In genomic region chr20:22581437-22582385, GRCh38 we compare ENCODE assay signal across 19 cellular contexts. TPM values are rescaled to one million over a fixed set of nuclear protein-coding genes. Genes with fewer than 3 reads are reported as not detected.
DNase-seq lines count a peak whose midpoint lies in the region; ATAC-seq, FAIRE-seq and TF ChIP-seq lines count a peak whose summit lies in the region.
"Had no signal": no experiment of that assay in that cellular context is flagged by ENCODE, and none has a peak within 500 bp of the region (broad histone marks: within the 10 kb centered on the region; RNA-seq: fewer than 3 reads in every experiment).

No MANE protein-coding gene starts in this region.

- H3K18ac ChIP-seq in H1 (ENCODE audit: extremely low read depth, low read length) = 0 out of 2 replicates have a peak overlapping the region, but pooled peaks have one; percentile 83
- peak overlapping the region; percentile 57 for H3K18ac ChIP-seq in neuronal stem cell (ENCODE audit: low read length)

- no peak overlapping the region for H2BK20ac ChIP-seq in H1 (ENCODE audit: low read length)

- DNase-seq in COR-L47 (lab: John Stamatoyannopoulos, UW) (peak; percentile 29), H7 (peak; percentile 66), H1 (ENCODE audit: low read depth in 1 of 2, low spot score in 2 of 2) (peak in 1 of 2 experiments; percentile 67), neuronal stem cell (ENCODE audit: low spot score) (no peak)
- no peak for DNase-seq in effector CD8-positive, alpha-beta T cell (lab: John Stamatoyannopoulos, UW)
- DNase-seq: CD4-positive, alpha-beta memory T cell; effector CD4-positive, alpha-beta T cell; NCI-H1694; NCI-H526 treated with DMSO at 0.1 percent for 48 hours; stimulated activated CD4-positive, alpha-beta T cell treated with anti-CD3 and anti-CD28 coated beads, Interleukin-4, amount 100 ng/mL, for 1 hour had no signal

- no peak overlapping the region for H2BK12ac ChIP-seq in H1 (ENCODE audit: low read depth, low read length)
- no peak overlapping the region for H2BK12ac ChIP-seq in neuronal stem cell (ENCODE audit: low read length)

- H3K4me2 ChIP-seq in H1 (ENCODE audit: insufficient read depth in 1 of 2, low read depth in 2 of 2, low read length in 2 of 2) = peak overlapping the region; percentile 47 to 55; a peak in 3 of 4 replicates
- H3K4me2 ChIP-seq in neuronal stem cell (ENCODE audit: insufficient read depth, low read length, poor library complexity, severe bottlenecking) = no peak overlapping the region
- H3K4me2 ChIP-seq: KMS-11 had no signal

- H2BK5ac ChIP-seq in H1 (ENCODE audit: low read depth, low read length) = no peak overlapping the region
- no peak overlapping the region for H2BK5ac ChIP-seq in neuronal stem cell (ENCODE audit: low read length)

- no peak overlapping the region for H3K23ac ChIP-seq in H1 (ENCODE audit: insufficient read length)
- H3K23ac ChIP-seq in neuronal stem cell (ENCODE audit: low read depth, low read length, poor library complexity) = peak overlapping the region; percentile 91

- POLR2A ChIA-PET in H1 (lab: Charles Lee; ENCODE audit: partially characterized antibody) = interaction anchor here (0.8 to 1.4 kb wide), 2 partner anchors 10 to 14 kb away, joined by 3 to 7 read pairs; no protein-coding TSS in a partner anchor

- TF ChIP-seq EP300 in H1 (IDR thresholded peaks at IDR 0.05; ENCODE audit: borderline replicate concordance in 1 of 2, low read depth in 2 of 2, low read length in 2 of 2) = no peak

- H4K5ac ChIP-seq in H1 (ENCODE audit: insufficient read length, low read depth, low read length) = no peak overlapping the region

- H3K79me1 ChIP-seq in H1 (ENCODE audit: low read depth, low read length) (no peaks in the 10 kb centered on the region), neuronal stem cell (ENCODE audit: low read depth, low read length) (peaks cover 3% of the 10 kb centered on the region)

- no peak overlapping the region for H2AFZ ChIP-seq in H1 (ENCODE audit: low read length)
- no peak overlapping the region for H2AFZ ChIP-seq in neuronal stem cell (ENCODE audit: low read length)

- H3K9ac ChIP-seq in H1 (replicated peaks in 1 of 4; ENCODE audit: extremely low read depth in 1 of 4, low read depth in 3 of 4, low read length in 3 of 4) = no peak overlapping the region
- no peak overlapping the region for H3K9ac ChIP-seq in neuronal stem cell (ENCODE audit: low read depth, low read length, poor library complexity)
- H3K9ac ChIP-seq: KMS-11 had no signal

- CTCF ChIA-PET in H1 (lab: Charles Lee; ENCODE audit: partially characterized antibody) = interaction anchor here (0.7 to 1.1 kb wide), 2 partner anchors 10 to 128 kb away, joined by 3 to 5 read pairs; no protein-coding TSS in a partner anchor

- TF ChIP-seq POLR2A in H1 (IDR thresholded peaks at IDR 0.05; ENCODE audit: control extremely low read depth in 1 of 2, low read depth in 2 of 2, low read length in 2 of 2) = no peak

- ATAC-seq in GM21529 (IDR thresholded peaks at IDR 0.05; ENCODE audit: unreplicated experiment) (no peak), HG03342 (IDR thresholded peaks at IDR 0.05; ENCODE audit: unreplicated experiment) (no peak)

- no peak; a peak in 1 of 4 replicates for TF ChIP-seq RAD21 in H1 (IDR thresholded peaks at IDR 0.05 in 1 of 2, conservative IDR thresholded peaks at IDR 0.05 in 1 of 2; ENCODE audit: low read depth in 2 of 2, low read length in 2 of 2)

- WGBS in H1 (ENCODE audit: extremely low coverage in 1 of 2, insufficient coverage in 1 of 2, insufficient read length in 1 of 2, insufficient replicate concordance in 2 of 2, low coverage in 1 of 2, low lambda C conversion rate in 2 of 2, missing lambda C conversion rate in 1 of 2), 2 experiments = 9% methylated on average over 51 of the region's 54 CpGs; no CpG with 5 or more reads in 1 of the 2 experiments
- WGBS in neuronal stem cell (ENCODE audit: extremely low coverage in 2 of 2, insufficient read length in 2 of 2, insufficient replicate concordance in 1 of 2), 2 donors = no CpG with 5 or more reads among the region's 54 CpGs

- H3K4ac ChIP-seq in H1 (replicated peaks; ENCODE audit: insufficient read length, low read depth, low read length) (no peak overlapping the region), neuronal stem cell (ENCODE audit: low read length) (no peak overlapping the region)

- no peak overlapping the region for H2AK5ac ChIP-seq in H1 (ENCODE audit: low read depth, low read length)
- no peak overlapping the region for H2AK5ac ChIP-seq in neuronal stem cell (ENCODE audit: low read depth, low read length)

- H3K36me3 ChIP-seq in H7 (replicated peaks; ENCODE audit: control insufficient read depth, insufficient read depth, low read length) (no peaks in the 10 kb centered on the region), H1 (ENCODE audit: control insufficient read depth in 2 of 4, insufficient read depth in 4 of 4, low read length in 3 of 4) (peaks cover 0 to 19% (median 0%) of the 10 kb centered on the region in 4 experiments; a peak in 1 of 8 replicates), neuronal stem cell (replicated peaks in 1 of 2; ENCODE audit: control insufficient read depth in 2 of 2, insufficient read depth in 2 of 2, low read length in 2 of 2) (no peaks in the 10 kb centered on the region)

- H3K23me2 ChIP-seq in H1 (ENCODE audit: low read depth, low read length) = no peaks in the 10 kb centered on the region; the same call in 1 of the 2 replicates

- H3K27ac ChIP-seq in H1 (ENCODE audit: low read depth, low read length) (no peak overlapping the region), neuronal stem cell (replicated peaks; ENCODE audit: low read length) (no peak overlapping the region)
- H3K27ac ChIP-seq: KMS-11, RWPE1 had no signal

- no peaks in the 10 kb centered on the region for H3K79me2 ChIP-seq in H1 (ENCODE audit: control insufficient read depth in 1 of 2, insufficient read depth in 2 of 2, low read length in 2 of 2)

- no peak overlapping the region for H3K56ac ChIP-seq in H1 (replicated peaks; ENCODE audit: insufficient read length, low read depth, low read length)

- H2BK120ac ChIP-seq in H1 (replicated peaks; ENCODE audit: low read depth, low read length) (no peak overlapping the region), neuronal stem cell (ENCODE audit: low read depth, low read length) (no peak overlapping the region)

- H3K27me3 ChIP-seq in H7 (ENCODE audit: control insufficient read depth, insufficient read depth, low read length) = peaks cover 94% of the 10 kb centered on the region
- H3K27me3 ChIP-seq in H1 (replicated peaks in 1 of 4; ENCODE audit: control insufficient read depth in 3 of 4, extremely low read depth in 1 of 4, insufficient read depth in 3 of 4, low read length in 3 of 4) = peaks cover 95 to 99% (median 98%) of the 10 kb centered on the region in 4 experiments
- peaks cover 70 to 99% (median 95%) of the 10 kb centered on the region in 3 experiments for H3K27me3 ChIP-seq in neuronal stem cell (ENCODE audit: control insufficient read depth in 3 of 3, insufficient read depth in 3 of 3, low read depth in 1 of 3, low read length in 3 of 3)

- H3K4me1 ChIP-seq in H1 (replicated peaks in 1 of 4; ENCODE audit: control insufficient read depth in 3 of 4, insufficient read depth in 4 of 4, low read length in 3 of 4) = peaks cover 4 to 25% (median 20%) of the 10 kb centered on the region in 4 experiments
- H3K4me1 ChIP-seq in neuronal stem cell (ENCODE audit: control insufficient read depth in 2 of 2, insufficient read depth in 1 of 2, low read depth in 1 of 2, low read length in 2 of 2) = peaks cover 0 to 12% of the 10 kb centered on the region in 2 donors

- H3K4me3 ChIP-seq in H7 (ENCODE audit: insufficient read depth, low read depth, low read length) (peak overlapping the region; percentile 26; the same call in 1 of the 2 replicates), H1 (ENCODE audit: extremely low read depth in 1 of 4, insufficient read depth in 2 of 4, low read depth in 3 of 4, low read length in 4 of 4) (peak overlapping the region in 1 of 4 experiments; percentile 52; a peak in 1 of 8 replicates), neuronal stem cell (ENCODE audit: low read length in 2 of 2) (no peak overlapping the region)

- H3K14ac ChIP-seq in H1 (ENCODE audit: insufficient read length) (no peak overlapping the region), neuronal stem cell (ENCODE audit: low read length) (peak overlapping the region; percentile 71)

- H3K9me3 ChIP-seq in H1 (ENCODE audit: insufficient read depth in 2 of 2, low read depth in 1 of 2, low read length in 1 of 2) = peaks cover 0 to 3% of the 10 kb centered on the region in 2 experiments; a peak in 1 of 4 replicates
- peaks cover 0 to 10% of the 10 kb centered on the region in 2 donors for H3K9me3 ChIP-seq in neuronal stem cell (replicated peaks in 1 of 2; ENCODE audit: control insufficient read depth in 2 of 2, insufficient read depth in 1 of 2, low read depth in 1 of 2, low read length in 2 of 2)

- no peak overlapping the region for H4K91ac ChIP-seq in H1 (replicated peaks; ENCODE audit: insufficient read length, low read length)
- H4K91ac ChIP-seq in neuronal stem cell (ENCODE audit: low read depth, low read length, poor library complexity) = no peak overlapping the region

- H4K8ac ChIP-seq in H1 (ENCODE audit: extremely low read depth, insufficient read depth, low read length) = no peak overlapping the region
- H4K8ac ChIP-seq in neuronal stem cell (ENCODE audit: low read depth, low read length) = no peak overlapping the region

- no peak for TF ChIP-seq CTCF in H1 (IDR thresholded peaks at IDR 0.05; ENCODE audit: control extremely low read depth in 1 of 3, insufficient read depth in 1 of 3, low read depth in 1 of 3, low read length in 3 of 3)

- H2BK15ac ChIP-seq in H1 (ENCODE audit: low read length) (no peak overlapping the region; the same call in 1 of the 2 replicates), neuronal stem cell (ENCODE audit: low read length) (no peak overlapping the region)

- FAIRE-seq in H1 (lab: Jason Lieb, UNC) = no peak

- H4K20me1 ChIP-seq in H1 (replicated peaks in 1 of 2; ENCODE audit: control insufficient read depth in 1 of 2, insufficient read depth in 2 of 2, low read length in 2 of 2) = peaks cover 23 to 26% of the 10 kb centered on the region in 2 experiments

TF ChIP-seq in H1, 55 proteins besides CTCF, POLR2A, EP300 and RAD21 (continues in another document):
- TF ChIP-seq KDM1A (IDR thresholded peaks at IDR 0.05; ENCODE audit: borderline replicate concordance, low read length) (no peak), CHD1 (IDR thresholded peaks at IDR 0.05; ENCODE audit: low read depth, low read length) (no peak)

RNA-seq across cellular contexts. Expression of gene FOXA2, which starts 2.7 kb away (rescaled TPM):
- total RNA-seq in H7 (2014; rRNA removed; shearing (Covaris generic)) = 6.4 and 19.3 TPM in 2 replicates
- 0.34 TPM in 1 of 2 replicates, not detected in the other for total RNA-seq in H1 (2021; fragmentation: NEBNext Ultra II Directional; extraction: Animal tissue kit (Norgen Biotek cat#: 25700))
- polyA plus RNA-seq in H1 (2011; rRNA removed) = 0.09 TPM in 1 of 2 replicates, not detected in the other
- polyA plus RNA-seq in H1 (2011; cell fraction: cytosol; rRNA removed) = not detected
- 0.04 TPM for polyA plus RNA-seq in H1 (2011; cell fraction: nucleus; rRNA removed)
- polyA plus RNA-seq in H1 (2012, experiment 1 of 2) = 0.06 to 0.12 TPM (median 0.09 TPM) in 3 of 4 replicates, not detected in the other
- 0.12 TPM for polyA plus RNA-seq in H1 (2012, experiment 2 of 2)
- 0.28 TPM for polyA plus RNA-seq in H1 (2013, experiment 1 of 2)
- polyA plus RNA-seq in H1 (2013, experiment 2 of 2) = 0.31 TPM
- polyA minus RNA-seq in H1 (2011; rRNA and poly(A)+ RNA removed) = not detected in 2 replicates
- polyA minus RNA-seq in H1 (2011; cell fraction: cytosol; rRNA and poly(A)+ RNA removed) = not detected
- polyA minus RNA-seq in H1 (2011; cell fraction: nucleus; rRNA and poly(A)+ RNA removed) = not detected
- polyA plus RNA-seq in neuronal stem cell (2013, experiment 1 of 2) = not detected
- not detected for polyA plus RNA-seq in neuronal stem cell (2013, experiment 2 of 2)
- total RNA-seq: activated T-helper 2 cell treated with anti-CD3 and anti-CD28 coated beads, Interferon-gamma antibody, Interleukin-2, Interleukin-4, amounts not matched to agents 10 μg/mL and 5 μg/mL and 100 μg/mL, durations not matched to agents 14 hours and 24 hours and 36 hours; CD4-positive, alpha-beta memory T cell; fibroblast of villous mesenchyme; mesenteric fat pad; T-helper 2 cell treated with Interferon-gamma antibody and Interleukin-4, amounts not matched to agents 100 ng/mL and 5 ng/mL, for 36 hours; urinary bladder had no signal
- polyA plus RNA-seq: CD4-positive, alpha-beta memory T cell; urinary bladder had no signal

Comparison
In these comparisons a context has a peak if more than half of its experiments do, and no peak if none do; other contexts are left out.
1. DNase-seq: peak in COR-L47 (single experiment) and H7 (single experiment); none in neuronal stem cell (single experiment) and effector CD8-positive, alpha-beta T cell (single experiment).